ENCODE assay signal across 1 cellular context in genomic region chr12:89351489-89352241, GRCh38.
A peak's percentile ranks its signal among the peaks of the same experiment; 100 is the strongest.
TF ChIP-seq lines count a peak whose summit lies in the region.

No MANE protein-coding gene starts in this region.

TF ChIP-seq in HepG2, 621 proteins besides CTCF, POLR2A, EP300 and RAD21 (continued from another document and continues in another):
- TF ChIP-seq ZNF710 (CRISPR knock-in tag; IDR thresholded peaks at IDR 0.05; ENCODE audit: borderline replicate concordance), result no peak
- no peak for TF ChIP-seq ZNF10 (CRISPR knock-in tag; IDR thresholded peaks at IDR 0.05; ENCODE audit: borderline replicate concordance, low read depth)
- TF ChIP-seq ZNF788 (CRISPR knock-in tag; IDR thresholded peaks at IDR 0.05; ENCODE audit: borderline replicate concordance), result peak; percentile 26
- no peak for TF ChIP-seq ZNF496 (CRISPR knock-in tag; IDR thresholded peaks at IDR 0.05; ENCODE audit: insufficient replicate concordance)
- no peak for TF ChIP-seq ZNF761 (CRISPR knock-in tag; conservative IDR thresholded peaks at IDR 0.05)
- TF ChIP-seq KLF16 (CRISPR knock-in tag; IDR thresholded peaks at IDR 0.05), result no peak; a peak in 1 of 4 replicates
- no peak for TF ChIP-seq PBX2 (CRISPR knock-in tag; IDR thresholded peaks at IDR 0.05)
- TF ChIP-seq ZFP36 (IDR thresholded peaks at IDR 0.05; ENCODE audit: borderline replicate concordance, low read depth, low read length, partially characterized antibody), result no peak
- no peak; the same call in 1 of the 2 replicates for TF ChIP-seq ZBED4 (CRISPR knock-in tag; IDR thresholded peaks at IDR 0.05; ENCODE audit: borderline replicate concordance)
- no peak for TF ChIP-seq TBL1XR1 (IDR thresholded peaks at IDR 0.05; ENCODE audit: borderline replicate concordance, low read length, partially characterized antibody)
- TF ChIP-seq ZNF407 (CRISPR knock-in tag; IDR thresholded peaks at IDR 0.05; ENCODE audit: not compliant biosample characterization), result no peak
- TF ChIP-seq SETDB1 (CRISPR knock-in tag; IDR thresholded peaks at IDR 0.05; ENCODE audit: borderline replicate concordance), result no peak
- TF ChIP-seq ZBTB4 (CRISPR knock-in tag; IDR thresholded peaks at IDR 0.05; ENCODE audit: borderline replicate concordance), result no peak
- 0 out of 2 replicates have a peak, but pooled peaks have one; percentile 14 for TF ChIP-seq ZNF773 (CRISPR knock-in tag; IDR thresholded peaks at IDR 0.05; ENCODE audit: borderline replicate concordance)
- TF ChIP-seq EZH2 (conservative IDR thresholded peaks at IDR 0.05; ENCODE audit: low read depth, low read length), result no peak
- no peak for TF ChIP-seq AHDC1 (CRISPR knock-in tag; IDR thresholded peaks at IDR 0.05; ENCODE audit: borderline replicate concordance)
- TF ChIP-seq ZFP91 (CRISPR knock-in tag; IDR thresholded peaks at IDR 0.05; ENCODE audit: borderline replicate concordance), result no peak
- TF ChIP-seq ZNF501 (CRISPR knock-in tag; IDR thresholded peaks at IDR 0.05), result no peak; the same call in 1 of the 2 replicates
- no peak for TF ChIP-seq ZNF639 (CRISPR knock-in tag; conservative IDR thresholded peaks at IDR 0.05)
- no peak for TF ChIP-seq SMAD9 (CRISPR knock-in tag; IDR thresholded peaks at IDR 0.05)
